8 cellular contexts compared by ENCODE assay signal in the genomic region with DNA sequence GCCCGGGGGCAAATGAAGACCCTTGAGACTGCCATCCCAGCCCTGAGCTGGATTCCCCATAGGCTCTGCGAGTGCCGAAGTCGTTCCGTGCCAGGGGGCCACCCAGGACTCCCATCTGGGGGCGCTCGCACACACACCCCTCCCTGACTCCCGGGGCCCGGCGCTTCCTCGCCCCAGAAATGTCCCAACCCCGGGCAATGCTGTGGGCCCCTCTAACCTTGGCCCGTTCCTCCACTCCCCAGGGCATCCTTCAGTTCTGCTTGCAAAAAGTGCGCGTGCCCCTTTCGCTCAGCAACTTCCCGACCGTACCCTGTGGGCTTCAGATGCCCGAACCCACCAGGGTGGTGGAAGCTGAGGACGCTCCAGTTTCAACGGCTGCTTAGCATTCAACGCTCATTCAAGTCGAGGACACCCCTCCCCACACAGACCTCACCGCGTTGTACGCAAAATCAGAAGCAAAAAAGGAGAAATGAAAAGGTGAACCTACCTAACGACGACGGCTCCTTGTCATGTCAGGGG. TPM values are rescaled to one million over a fixed set of nuclear protein-coding genes. Genes with fewer than 3 reads are reported as not detected.
A peak's percentile ranks its signal among the peaks of the same experiment; 100 is the strongest.
DNase-seq lines count a peak whose midpoint lies in the region; ATAC-seq, FAIRE-seq and TF ChIP-seq lines count a peak whose summit lies in the region.

No MANE protein-coding gene starts in this region.

- dilution Hi-C loops in keratinocyte (cut with MboI; ENCODE audit: extremely low pct_ligation_motif_present, low sequenced_read_pairs): no loop called here

- no peaks in the 10 kb centered on the region for H3K27me3 Mint-ChIP-seq in stimulated activated naive B cell treated with anti-CD40 and anti-IgM and Interleukin-4, amounts not matched to agents 10 μg/mL and 1 μg/mL and 100 μg/mL, for 72 hours

- H4K20me1 ChIP-seq in keratinocyte (ENCODE audit: control insufficient read depth, extremely low read depth, insufficient read depth, low read length): no peaks in the 10 kb centered on the region

- ATAC-seq in GM19397 (IDR thresholded peaks at IDR 0.05; ENCODE audit: unreplicated experiment) (peak; percentile 50), HG02938 (IDR thresholded peaks at IDR 0.05; ENCODE audit: unreplicated experiment) (no peak)
- ATAC-seq in stimulated activated naive B cell treated with anti-CD40 and anti-IgM and Interleukin-4, amounts not matched to agents 10 μg/mL and 1 μg/mL and 100 μg/mL, for 72 hours (replicated peaks): peak; percentile 83 to 86

- peaks cover 71 to 96% of the 10 kb centered on the region in 2 donors for H3K4me1 Mint-ChIP-seq in stimulated activated naive B cell treated with anti-CD40 and anti-IgM and Interleukin-4, amounts not matched to agents 10 μg/mL and 1 μg/mL and 100 μg/mL, for 72 hours

- TF ChIP-seq CTCF in AG09309 (IDR thresholded peaks at IDR 0.05; ENCODE audit: control insufficient read depth, insufficient read depth, low read depth, low read length, missing control alignments) (peak; percentile 47), astrocyte of the cerebellum (IDR thresholded peaks at IDR 0.05; ENCODE audit: low read depth, low read length, missing control alignments) (peak; percentile 13), keratinocyte (optimal IDR thresholded peaks at IDR 0.05 in 1 of 3, IDR thresholded peaks at IDR 0.05 in 1 of 3, conservative IDR thresholded peaks at IDR 0.05 in 1 of 3; ENCODE audit: extremely low read depth in 1 of 3, insufficient read depth in 2 of 3, low read length in 3 of 3) (no peak)

- peaks cover 7 to 16% of the 10 kb centered on the region in 2 donors for H3K36me3 Mint-ChIP-seq in stimulated activated naive B cell treated with anti-CD40 and anti-IgM and Interleukin-4, amounts not matched to agents 10 μg/mL and 1 μg/mL and 100 μg/mL, for 72 hours

- no peaks in the 10 kb centered on the region for H3K9me3 ChIP-seq in keratinocyte (ENCODE audit: control insufficient read depth, low read depth, low read length)

- H3K9me3 Mint-ChIP-seq in stimulated activated naive B cell treated with anti-CD40 and anti-IgM and Interleukin-4, amounts not matched to agents 10 μg/mL and 1 μg/mL and 100 μg/mL, for 72 hours: no peaks in the 10 kb centered on the region

- no peak overlapping the region for H3K27ac ChIP-seq in keratinocyte (ENCODE audit: control insufficient read depth, insufficient read depth, low read length)

- H3K27ac Mint-ChIP-seq in stimulated activated naive B cell treated with anti-CD40 and anti-IgM and Interleukin-4, amounts not matched to agents 10 μg/mL and 1 μg/mL and 100 μg/mL, for 72 hours: peak overlapping the region; percentile 98

- no peak overlapping the region for H3K9ac ChIP-seq in keratinocyte (ENCODE audit: control insufficient read depth, extremely low read depth, insufficient read depth, low read length)

- H3K4me3 ChIP-seq in AG09309 (ENCODE audit: control insufficient read depth, low read depth, low read length) (peak overlapping the region; percentile 81), astrocyte of the cerebellum (ENCODE audit: low read depth, low read length) (peak overlapping the region; percentile 54), keratinocyte (ENCODE audit: control insufficient read depth in 2 of 3, extremely low read depth in 1 of 3, insufficient read depth in 2 of 3, low read depth in 1 of 3, low read length in 3 of 3) (peak overlapping the region in 2 of 3 experiments; percentile 16 to 39)

- FAIRE-seq in keratinocyte (lab: Jason Lieb, UNC): no peak

- H3K4me1 ChIP-seq in keratinocyte (ENCODE audit: control insufficient read depth, extremely low read depth, insufficient read depth, low read length): peaks cover 7% of the 10 kb centered on the region

- H3K4me2 ChIP-seq in keratinocyte (ENCODE audit: control insufficient read depth, extremely low read depth, insufficient read depth, low read depth, low read length): peak overlapping the region; percentile 70

- no peak for DNase-seq in AG09309 (ENCODE audit: low read depth)
- peak; percentile 49 for DNase-seq in NCI-H2171 treated with DMSO at 0.1 percent for 48 hours (lab: John Stamatoyannopoulos, UW)
- no peak for DNase-seq in astrocyte of the cerebellum (ENCODE audit: low read depth)
- DNase-seq in keratinocyte (ENCODE audit: low read depth, low spot score): no peak
- peak; percentile 82 for DNase-seq in stimulated activated naive B cell treated with anti-CD40 and anti-IgM and Interleukin-4, amounts not matched to agents 10 μg/mL and 1 μg/mL and 100 μg/mL, for 72 hours
- no peak for DNase-seq in globus pallidus (ENCODE audit: low spot score)

- no peak overlapping the region for H2AFZ ChIP-seq in keratinocyte (ENCODE audit: control insufficient read depth, low read length)

- no peaks in the 10 kb centered on the region for H3K36me3 ChIP-seq in keratinocyte (ENCODE audit: control insufficient read depth in 2 of 2, extremely low read depth in 1 of 2, insufficient read depth in 2 of 2, low read length in 2 of 2)

- H3K27me3 ChIP-seq in keratinocyte (ENCODE audit: control insufficient read depth, extremely low read depth, insufficient read depth, low read length): peaks cover 61% of the 10 kb centered on the region

- no peaks in the 10 kb centered on the region for H3K9me1 ChIP-seq in keratinocyte (ENCODE audit: control insufficient read depth, extremely low read depth, insufficient read depth, low read length)

- H3K79me2 ChIP-seq in keratinocyte (ENCODE audit: control insufficient read depth, insufficient read depth, low read length): no peaks in the 10 kb centered on the region

- peak overlapping the region; percentile 87 to 93 for H3K4me3 Mint-ChIP-seq in stimulated activated naive B cell treated with anti-CD40 and anti-IgM and Interleukin-4, amounts not matched to agents 10 μg/mL and 1 μg/mL and 100 μg/mL, for 72 hours

- in situ Hi-C loops in astrocyte of the cerebellum (cut with HindIII; ENCODE audit: low sequenced_read_pairs): no loop called here

RNA-seq across cellular contexts. Expression of gene RIPOR2, which starts 25.4 kb away (rescaled TPM):
- polyA plus RNA-seq in keratinocyte: 0.01 to 0.07 TPM (median 0.01 TPM) in 3 replicates
- polyA plus RNA-seq in keratinocyte (2011; ENCODE audit: low read depth): 0.29 TPM
- 0.01 and 0.02 TPM in 2 replicates for polyA plus RNA-seq in keratinocyte (2011; cell fraction: cytosol; rRNA removed)
- 0.06 and 0.07 TPM in 2 replicates for polyA plus RNA-seq in keratinocyte (2011; cell fraction: nucleus; rRNA removed)
- polyA plus RNA-seq in keratinocyte (2012; ENCODE audit: low replicate concordance): 0.10 TPM in 1 of 2 replicates, not detected in the other
- 0.10 TPM in 1 of 3 replicates, not detected in the others for polyA minus RNA-seq in keratinocyte
- not detected for polyA minus RNA-seq in keratinocyte (2011; cell fraction: cytosol; rRNA and poly(A)+ RNA removed)
- not detected in 2 replicates for polyA minus RNA-seq in keratinocyte (2011; cell fraction: nucleus; rRNA and poly(A)+ RNA removed)

Comparison
In these comparisons a context has a peak if more than half of its experiments do, and no peak if none do; other contexts are left out.
1. DNase-seq: peak in NCI-H2171 treated with DMSO at 0.1 percent for 48 hours (single experiment) and stimulated activated naive B cell treated with anti-CD40 and anti-IgM and Interleukin-4, amounts not matched to agents 10 μg/mL and 1 μg/mL and 100 μg/mL, for 72 hours (single experiment); none in AG09309 (single experiment), astrocyte of the cerebellum (single experiment), keratinocyte (single experiment) and globus pallidus (single experiment).
2. H3K4me3 ChIP-seq: peak in every context shown above with its lines; median percentile 81 in AG09309; 54 in astrocyte of the cerebellum; 28 in keratinocyte.
3. CTCF ChIP-seq: peak in AG09309 (single experiment) and astrocyte of the cerebellum (single experiment); none in keratinocyte (0 of 3).